9 cellular contexts compared by ENCODE assay signal in the genomic region with DNA sequence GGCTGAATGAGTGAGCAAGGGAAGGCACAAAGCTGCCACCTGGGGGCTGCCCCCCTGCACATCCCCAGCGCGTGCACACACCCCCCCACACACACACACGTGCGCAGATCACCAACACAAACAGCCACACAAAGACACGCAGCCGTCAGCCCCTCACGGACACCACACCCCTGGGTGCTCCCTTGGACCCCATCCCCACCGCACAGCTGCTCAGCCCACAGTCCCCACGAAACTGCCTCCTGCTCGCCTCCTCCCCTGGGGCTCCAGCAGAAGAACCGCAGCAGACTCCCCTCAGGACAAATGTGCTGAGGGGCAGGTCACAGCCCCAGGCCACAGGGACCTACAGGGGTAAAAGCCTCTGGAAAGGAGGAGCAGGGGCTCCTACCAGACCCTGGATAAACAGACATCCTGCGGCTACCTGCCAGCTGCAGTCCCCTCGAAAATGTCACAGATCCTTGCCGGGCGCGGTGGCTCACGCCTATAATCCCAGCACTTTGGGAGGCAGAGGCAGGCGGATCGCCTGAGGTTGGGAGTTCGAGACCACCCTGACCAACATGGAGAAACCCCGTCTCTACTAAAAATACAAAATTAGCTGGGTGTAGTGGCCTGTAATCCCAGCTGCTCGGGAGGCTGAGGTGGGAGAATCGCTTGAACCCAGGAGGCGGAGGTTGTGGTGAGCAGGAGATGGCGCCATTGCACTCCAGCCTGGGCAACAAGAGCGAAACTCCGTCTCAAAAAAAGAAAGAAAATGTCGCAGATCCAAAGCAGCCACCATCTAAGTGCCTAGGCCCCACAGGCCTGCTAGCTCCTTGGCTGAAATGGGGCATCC. TPM values are rescaled to one million over a fixed set of nuclear protein-coding genes. Genes with fewer than 3 reads are reported as not detected.
A peak's percentile ranks its signal among the peaks of the same experiment; 100 is the strongest.
DNase-seq lines count a peak whose midpoint lies in the region; ATAC-seq and TF ChIP-seq lines count a peak whose summit lies in the region.
"Had no signal": no experiment of that assay in that cellular context is flagged by ENCODE, and none has a peak within 500 bp of the region (broad histone marks: within the 10 kb centered on the region; RNA-seq: fewer than 3 reads in every experiment).

No MANE protein-coding gene starts in this region.

- no peaks in the 10 kb centered on the region for H3K9me3 ChIP-seq in OCI-LY3 (ENCODE audit: insufficient read depth, low read length)

- TF ChIP-seq CTCF in CD14-positive monocyte (IDR thresholded peaks at IDR 0.05) (peak; percentile 34), OCI-LY3 (IDR thresholded peaks at IDR 0.05; ENCODE audit: low read depth, low read length) (peak; percentile 40), fibroblast of the aortic adventitia (IDR thresholded peaks at IDR 0.05; ENCODE audit: insufficient read depth, low read length) (peak; percentile 4)

- H3K9ac ChIP-seq in OCI-LY3 (ENCODE audit: low read length) = no peak overlapping the region

- peaks cover under 1% of the 10 kb centered on the region; the same call in 1 of the 2 replicates for H3K79me2 ChIP-seq in OCI-LY3 (ENCODE audit: low read length)

- H3K36me3 Mint-ChIP-seq in CD14-positive monocyte = peaks cover 69 to 86% of the 10 kb centered on the region in 2 donors

- no peak overlapping the region for H3K27ac ChIP-seq in OCI-LY3 (ENCODE audit: low read length)

- ATAC-seq in HG02610 (IDR thresholded peaks at IDR 0.05; ENCODE audit: unreplicated experiment) (no peak), HG02970 (IDR thresholded peaks at IDR 0.05; ENCODE audit: low FRiP score, unreplicated experiment) (no peak)

- no peaks in the 10 kb centered on the region for H3K27me3 Mint-ChIP-seq in CD14-positive monocyte (ENCODE audit: low read depth in 3 of 3)

- H4K20me1 ChIP-seq in OCI-LY3 (ENCODE audit: insufficient read depth, low read length) = no peaks in the 10 kb centered on the region

- no peak overlapping the region for H2AFZ ChIP-seq in OCI-LY3 (ENCODE audit: low read depth, low read length)

- H3K27me3 ChIP-seq in OCI-LY3 (ENCODE audit: low read depth, low read length) = no peaks in the 10 kb centered on the region

- peaks cover 5% of the 10 kb centered on the region for H3K36me3 ChIP-seq in OCI-LY3 (replicated peaks; ENCODE audit: low read depth, low read length)

- intact Hi-C loops in CD14-positive monocyte (cut with micrococcal nuclease) = no loop called here

- no peaks in the 10 kb centered on the region for H3K4me1 ChIP-seq in OCI-LY3 (ENCODE audit: low read length)

- DNase-seq in CD14-positive monocyte (ENCODE audit: low spot score) (no peak), fibroblast of the aortic adventitia (ENCODE audit: low read depth) (no peak), mesenteric fat pad (ENCODE audit: low spot score) (no peak)
- DNase-seq: NCI-H526 treated with DMSO at 0.1 percent for 48 hours had no signal

- no peaks in the 10 kb centered on the region for H3K9me3 Mint-ChIP-seq in CD14-positive monocyte

- peaks cover 37% of the 10 kb centered on the region for H3K4me1 Mint-ChIP-seq in CD14-positive monocyte

- H3K4me2 ChIP-seq in OCI-LY3 (ENCODE audit: low read length) = no peak overlapping the region

- H3K4me3 Mint-ChIP-seq in CD14-positive monocyte = no peak overlapping the region

- H3K4me3 ChIP-seq in OCI-LY3 (ENCODE audit: low read length) = no peak overlapping the region
- no peak overlapping the region for H3K4me3 ChIP-seq in fibroblast of the aortic adventitia (ENCODE audit: low read depth, low read length)

- peak overlapping the region in 4 of 7 donors; percentile 40 to 77 (median 44) for H3K27ac Mint-ChIP-seq in CD14-positive monocyte

RNA-seq across cellular contexts. Expression of a gene that starts 6.5 kb away (rescaled TPM):
- 100 to 1,000 TPM; 176 to 199 TPM for polyA plus RNA-seq in CD14-positive monocyte
- total RNA-seq in fibroblast of the aortic adventitia (ENCODE audit: low replicate concordance) = 97.5 and 109 TPM in 2 replicates
- total RNA-seq in mesenteric fat pad = 52.4 TPM

RNA-seq across cellular contexts. Expression of a gene that starts 7.0 kb away (rescaled TPM):
- not detected for polyA plus RNA-seq in CD14-positive monocyte
- total RNA-seq in fibroblast of the aortic adventitia (ENCODE audit: low replicate concordance) (not detected in 2 replicates), mesenteric fat pad (0.19 TPM)
- total RNA-seq: Daoy had no signal
- polyA plus RNA-seq: fibroblast of lung had no signal

RNA-seq across cellular contexts. Expression of a gene that starts 13.1 kb away (rescaled TPM):
- 100 to 1,000 TPM in 1 of 2 donors, 10 to 100 TPM in 1; 92.8 to 120 TPM for polyA plus RNA-seq in CD14-positive monocyte
- total RNA-seq in fibroblast of the aortic adventitia (ENCODE audit: low replicate concordance) = 27.4 and 42.4 TPM in 2 replicates
- 26.8 TPM for total RNA-seq in mesenteric fat pad

RNA-seq across cellular contexts. Expression of a gene that starts 34.5 kb away (rescaled TPM):
- polyA plus RNA-seq in CD14-positive monocyte = 10 to 100 TPM; 20.9 to 38.7 TPM
- total RNA-seq in fibroblast of the aortic adventitia (ENCODE audit: low replicate concordance) = 18.8 and 40.8 TPM in 2 replicates
- 134 TPM for total RNA-seq in mesenteric fat pad

RNA-seq across cellular contexts. Expression of a gene that starts 46.0 kb away (rescaled TPM):
- 10 to 100 TPM; 27.3 to 33.4 TPM for polyA plus RNA-seq in CD14-positive monocyte
- 39.6 and 61.5 TPM in 2 replicates for total RNA-seq in fibroblast of the aortic adventitia (ENCODE audit: low replicate concordance)
- total RNA-seq in mesenteric fat pad = 52.7 TPM
